In the genomic region with DNA sequence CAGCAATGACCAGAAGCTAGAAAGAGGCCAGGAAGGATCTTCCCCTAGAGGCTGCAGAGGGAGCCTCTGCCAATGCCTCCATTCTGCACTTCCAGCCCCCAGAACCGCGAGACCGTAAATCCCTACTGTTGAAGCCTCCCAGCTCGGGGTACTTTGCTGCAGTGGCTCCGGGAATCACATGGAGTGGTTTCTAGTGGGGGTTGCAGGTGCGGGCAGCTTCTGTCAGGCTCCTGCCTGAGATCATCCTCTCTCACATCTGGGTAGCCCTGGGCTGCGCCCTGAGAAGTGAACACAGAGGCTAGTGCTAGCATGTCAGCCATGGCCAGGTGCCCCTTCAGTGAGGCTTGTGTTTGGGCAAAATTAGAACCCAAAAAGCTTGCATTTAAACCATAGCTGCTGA, we compare ENCODE assay signal across 30 cellular contexts.
"Had no signal": no experiment of that assay in that cellular context is flagged by ENCODE, and none has a peak within 500 bp of the region (broad histone marks: within the 10 kb centered on the region; RNA-seq: fewer than 3 reads in every experiment).

No MANE protein-coding gene starts in this region.

- H3K27ac ChIP-seq: ascending aorta, cardiac muscle cell, SJSA1 had no signal

- H3K4me1 ChIP-seq: SJSA1 had no signal

- H3K27me3 ChIP-seq: ascending aorta, cardiac muscle cell, SJSA1 had no signal

- DNase-seq: activated CD4-positive, alpha-beta T cell treated with anti-CD3 and anti-CD28 coated beads for 36 hours; activated CD4-positive, alpha-beta T cell treated with anti-CD3 and anti-CD28 coated beads, Interleukin-2, amount 10 ng/mL, durations not matched to agents 7 days and 5 days; activated CD4-positive, alpha-beta T cell treated with anti-CD3 and anti-CD28 coated beads, Interleukin-2, amount 50 U/mL, for 48 hours; activated CD8-positive, alpha-beta T cell treated with anti-CD3 and anti-CD28 coated beads, Interleukin-2, amount 10 ng/mL, durations not matched to agents 7 days and 5 days; activated gamma-delta T cell; activated naive CD4-positive, alpha-beta T cell treated with Interleukin-2 at 50 U/mL for 16 hours; activated naive CD8-positive, alpha-beta T cell treated with anti-CD3 and anti-CD28 coated beads, Interleukin-2, amount 10 ng/mL, durations not matched to agents 7 days and 5 days; activated T-cell treated with anti-CD3 and anti-CD28 coated beads, Interleukin-2, amount 50 U/mL, for 24 hours; amygdala; IMR-90; NCI-H1105; NCI-H1417 treated with DMSO at 0.1 percent for 48 hours; NCI-H187 treated with DMSO at 0.1 percent for 48 hours; NCI-H2081; NCI-H2171 treated with DMSO at 0.1 percent for 48 hours; NCI-H2227 treated with DMSO at 0.1 percent for 48 hours; NCI-H446; NCI-H510A treated with DMSO at 0.1 percent for 48 hours; NCI-H526 treated with DMSO at 0.1 percent for 48 hours; NCI-H774; SHP77 treated with DMSO at 0.1 percent for 48 hours; SW 1271; T-helper 1 cell; T-helper 2 cell; T-helper 9 cell had no signal

- ATAC-seq: activated CD4-positive, alpha-beta T cell treated with anti-CD3 and anti-CD28 coated beads for 36 hours; activated CD8-positive, alpha-beta T cell treated with anti-CD3 and anti-CD28 coated beads, Interleukin-2, amount 10 ng/mL, durations not matched to agents 7 days and 5 days; K562; Panc1 had no signal

- H3K4me3 ChIP-seq: ascending aorta, cardiac muscle cell, K562, SJSA1 had no signal

- FAIRE-seq: K562 had no signal

- H3K36me3 ChIP-seq: ascending aorta, cardiac muscle cell, SJSA1 had no signal

- H3K9me3 ChIP-seq: ascending aorta, SJSA1 had no signal
